10 cellular contexts compared by ENCODE assay signal in the genomic region with DNA sequence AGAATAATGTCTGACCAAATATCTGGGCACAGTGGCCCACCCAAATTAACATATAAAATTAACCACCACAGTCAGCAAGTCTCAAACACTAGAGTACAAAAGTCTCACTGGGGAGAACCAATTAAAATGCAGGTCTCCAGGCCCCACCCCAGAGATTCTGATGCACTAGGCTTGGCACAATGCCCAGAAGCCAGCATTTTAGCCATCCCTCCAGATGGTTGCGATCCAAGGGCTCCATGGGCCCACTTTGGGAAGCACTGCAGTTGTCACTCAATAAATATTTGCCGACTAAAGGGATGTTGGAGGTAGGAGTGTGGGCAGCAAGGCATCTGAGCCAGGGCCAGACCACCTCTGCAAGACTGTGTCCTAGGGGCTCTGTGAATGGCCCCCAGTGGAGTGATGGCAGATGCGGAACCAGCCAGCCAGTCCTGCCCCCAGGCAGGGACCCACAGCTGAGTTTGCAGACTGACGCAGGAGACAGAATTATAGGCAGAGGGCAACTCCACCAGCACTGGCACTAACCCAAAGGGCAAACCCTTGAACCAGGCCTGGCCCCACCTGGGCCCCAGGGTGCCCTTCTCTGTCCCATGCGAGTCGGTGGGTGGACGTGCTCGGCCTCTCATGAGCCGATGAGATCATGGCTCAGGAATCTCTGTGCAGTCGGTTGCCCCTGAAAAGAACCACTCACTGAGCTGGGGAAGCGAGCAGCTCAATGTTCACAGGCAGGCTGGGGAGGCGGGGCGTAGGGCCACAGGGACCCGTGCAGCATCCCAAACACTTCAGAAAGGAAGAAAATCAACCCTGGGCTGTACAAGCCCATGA. TPM values are rescaled to one million over a fixed set of nuclear protein-coding genes. Genes with fewer than 3 reads are reported as not detected.
DNase-seq lines count a peak whose midpoint lies in the region; ATAC-seq and TF ChIP-seq lines count a peak whose summit lies in the region.
"Had no signal": no experiment of that assay in that cellular context is flagged by ENCODE, and none has a peak within 500 bp of the region (broad histone marks: within the 10 kb centered on the region; RNA-seq: fewer than 3 reads in every experiment).

No MANE protein-coding gene starts in this region.

- no peaks in the 10 kb centered on the region for H3K9me3 ChIP-seq in gastroesophageal sphincter

- TF ChIP-seq CTCF in gastroesophageal sphincter (IDR thresholded peaks at IDR 0.05): no peak

- H3K27ac ChIP-seq in gastroesophageal sphincter: peak overlapping the region in 2 of 4 donors; percentile 17 to 33

- no peak for TF ChIP-seq EP300 in gastroesophageal sphincter (IDR thresholded peaks at IDR 0.05)

- DNase-seq in A172 (ENCODE audit: low spot score): peak; percentile 87
- peak; percentile 40 for DNase-seq in HuH-7 (ENCODE audit: low spot score)
- peak; percentile 97 for DNase-seq in astrocyte of the hippocampus (ENCODE audit: low read depth, low spot score)
- DNase-seq in iPS-NIHi7 (ENCODE audit: extremely low spot score): peak; percentile 71
- no peak for DNase-seq in Kasumi-1 (lab: John Stamatoyannopoulos, UW)

- TF ChIP-seq POLR2A in gastroesophageal sphincter (IDR thresholded peaks at IDR 0.05): no peak

- no peak overlapping the region for H3K4me3 ChIP-seq in gastroesophageal sphincter

- H3K27me3 ChIP-seq in gastroesophageal sphincter: no peaks in the 10 kb centered on the region

- H3K4me1 ChIP-seq in gastroesophageal sphincter: peaks cover 0 to 43% (median 23%) of the 10 kb centered on the region in 3 donors

- WGBS in gastroesophageal sphincter (ENCODE audit: low coverage in 1 of 2), 2 donors: 60 to 80% methylated on average over 1 to 2 of the region's 14 CpGs

- ATAC-seq in HG03196 (IDR thresholded peaks at IDR 0.05; ENCODE audit: unreplicated experiment) (no peak), GM18502 (IDR thresholded peaks at IDR 0.05; ENCODE audit: poor library complexity, unreplicated experiment) (no peak), gastroesophageal sphincter (no peak)

- H3K36me3 ChIP-seq in gastroesophageal sphincter: no peaks in the 10 kb centered on the region

RNA-seq across cellular contexts. Expression of a gene that starts 49.7 kb away (rescaled TPM):
- total RNA-seq in A172 (2014; rRNA removed; shearing (Covaris generic)): not detected in 2 replicates
- total RNA-seq in gastroesophageal sphincter: under 1 TPM in 3 of 4 donors, not detected in 1; 0.31 to 0.69 (median 0.32) TPM
- total RNA-seq: CD4-positive, CD25-positive, alpha-beta regulatory T cell; T-helper 2 cell treated with Interferon-gamma antibody and Interleukin-4, amounts not matched to agents 100 ng/mL and 5 ng/mL, for 36 hours had no signal

Comparison
In these comparisons a context has a peak if more than half of its experiments do, and no peak if none do; other contexts are left out.
1. DNase-seq: peak in A172 (single experiment), HuH-7 (single experiment), astrocyte of the hippocampus (single experiment) and iPS-NIHi7 (single experiment); none in Kasumi-1 (0 of 2).